In the genomic region with DNA sequence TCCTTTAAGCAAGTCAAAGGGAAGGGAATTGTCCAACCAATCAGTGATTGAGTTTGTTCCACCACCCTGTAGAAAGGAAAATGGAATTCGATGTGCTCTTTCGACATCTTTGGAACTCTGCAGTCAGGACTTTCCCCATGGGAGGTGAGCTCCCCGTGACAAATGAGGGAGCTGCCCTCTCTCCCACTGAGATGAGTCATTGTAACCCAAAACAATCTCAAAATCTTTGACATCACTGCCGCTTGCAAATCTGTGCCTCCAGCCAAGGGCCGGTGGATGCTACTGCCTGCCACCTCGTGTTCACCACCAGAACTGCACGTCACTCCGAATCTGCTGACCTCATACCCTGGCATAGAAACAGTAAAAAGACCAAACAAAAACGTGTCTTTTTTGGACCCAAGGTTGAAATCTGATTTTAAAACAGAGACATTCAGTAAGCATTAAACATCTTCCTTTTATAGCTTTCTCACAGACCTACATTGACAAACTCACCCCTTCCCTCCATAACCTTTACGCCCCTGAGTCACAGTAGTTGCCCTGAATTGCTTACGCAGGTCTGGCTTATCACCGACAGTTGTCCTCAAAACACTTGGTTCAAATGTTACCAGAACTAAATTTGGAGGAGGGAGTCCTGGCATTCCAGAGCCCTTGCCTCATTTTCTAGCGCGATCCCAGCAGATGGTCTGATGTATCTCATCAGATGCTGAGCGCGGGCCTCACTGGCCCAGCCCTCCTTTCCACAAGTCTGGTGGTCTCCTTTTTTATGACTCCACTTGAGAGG, we compare ENCODE assay signal across 7 cellular contexts.
DNase-seq lines count a peak whose midpoint lies in the region; ATAC-seq, FAIRE-seq and TF ChIP-seq lines count a peak whose summit lies in the region.

No MANE protein-coding gene starts in this region.

- TF ChIP-seq POLR2A in HCT116 (IDR thresholded peaks at IDR 0.05; ENCODE audit: borderline replicate concordance, extremely low read depth, insufficient read depth, insufficient read length) = no peak
- TF ChIP-seq POLR2A in K562 (conservative IDR thresholded peaks at IDR 0.05) = no peak

- H3K79me2 ChIP-seq in HCT116 (ENCODE audit: insufficient read depth, low read length) (no peaks in the 10 kb centered on the region), MM.1S (ENCODE audit: low read length) (no peaks in the 10 kb centered on the region), K562 (ENCODE audit: control insufficient read depth, insufficient read depth, low read length) (no peaks in the 10 kb centered on the region)

- H3K36me3 Mint-ChIP-seq in T-helper 2 cell treated with Interferon-gamma antibody and Interleukin-4, amounts not matched to agents 5 μg/mL and 100 μg/mL, for 36 hours (ENCODE audit: low read depth) = no peaks in the 10 kb centered on the region

- POLR2A ChIA-PET in HCT116 (lab: Charles Lee) = no interaction called here
- POLR2A ChIA-PET in K562 (lab: Yijun Ruan, JAX) = interaction anchor here (0.5 kb wide), 1 partner anchor 385 kb away, joined by 3 read pairs; no protein-coding TSS in a partner anchor

- BruUV-seq in HCT116 (replicated peaks; lab: Mats Ljungman, UMichigan) (no TSS peak), K562 (replicated peaks; lab: Mats Ljungman, UMichigan) (no TSS peak)

- peaks cover 64% of the 10 kb centered on the region for H3K27me3 Mint-ChIP-seq in T-helper 2 cell treated with Interferon-gamma antibody and Interleukin-4, amounts not matched to agents 5 μg/mL and 100 μg/mL, for 36 hours (ENCODE audit: low read depth)

- no peaks in the 10 kb centered on the region for H3F3A ChIP-seq in MM.1S (ENCODE audit: insufficient read depth, low read length)

- no peak overlapping the region for H3K27ac ChIP-seq in HCT116 (ENCODE audit: low read depth, low read length)
- H3K27ac ChIP-seq in MM.1S (ENCODE audit: low read length) = no peak overlapping the region
- H3K27ac ChIP-seq in K562 (ENCODE audit: extremely low read depth, low read depth, low read length) = no peak overlapping the region

- H3K9me3 ChIP-seq in HCT116 (ENCODE audit: control insufficient read depth in 1 of 2, insufficient read depth in 1 of 2, low read depth in 1 of 2, low read length in 2 of 2) (no peaks in the 10 kb centered on the region), MM.1S (replicated peaks; ENCODE audit: insufficient read depth, low read length) (no peaks in the 10 kb centered on the region), K562 (replicated peaks; ENCODE audit: control insufficient read depth, insufficient read depth, low read depth, low read length) (no peaks in the 10 kb centered on the region)

- FAIRE-seq in K562 (lab: Jason Lieb, UNC) = peak; percentile 89

- peak; percentile 89 for TF ChIP-seq RAD21 in HCT116 (IDR thresholded peaks at IDR 0.05; ENCODE audit: low read depth)
- TF ChIP-seq RAD21 in K562 (CRISPR knock-in tag; conservative IDR thresholded peaks at IDR 0.05 in 1 of 2, IDR thresholded peaks at IDR 0.05 in 1 of 2) = peak; percentile 35 to 68

- H3K27me3 ChIP-seq in HCT116 (ENCODE audit: insufficient read depth, low read length) (no peaks in the 10 kb centered on the region), MM.1S (replicated peaks; ENCODE audit: insufficient read depth, low read length) (no peaks in the 10 kb centered on the region), K562 (ENCODE audit: control insufficient read depth in 2 of 2, insufficient read depth in 2 of 2, low read length in 2 of 2) (peaks cover 12 to 49% of the 10 kb centered on the region in 2 experiments; a peak in 4 of 5 replicates)

- TF ChIP-seq CTCF in GM12874 (IDR thresholded peaks at IDR 0.05; ENCODE audit: insufficient read depth, low read depth, low read length) (peak; percentile 85), HCT116 (IDR thresholded peaks at IDR 0.05 in 2 of 3, conservative IDR thresholded peaks at IDR 0.05 in 1 of 3; ENCODE audit: borderline replicate concordance in 1 of 3, insufficient read depth in 1 of 3, low read depth in 2 of 3, low read length in 2 of 3) (peak; percentile 80 to 86 (median 85)), MM.1S (IDR thresholded peaks at IDR 0.05; ENCODE audit: low read length) (peak; percentile 93), K562 (IDR thresholded peaks at IDR 0.05 in 2 of 3, conservative IDR thresholded peaks at IDR 0.05 in 1 of 3; ENCODE audit: insufficient read depth in 2 of 3, low read depth in 1 of 3, low read length in 3 of 3) (peak; percentile 74 to 84 (median 78))

- ATAC-seq in HCT116 (peak; percentile 87), K562 (peak; percentile 96)

- H3K4me1 ChIP-seq in HCT116 (ENCODE audit: control insufficient read depth in 1 of 2, insufficient read depth in 2 of 2, low read length in 2 of 2) = peaks cover 3 to 31% of the 10 kb centered on the region in 2 experiments; a peak in 3 of 4 replicates
- peaks cover 3% of the 10 kb centered on the region; the same call in 1 of the 2 replicates for H3K4me1 ChIP-seq in MM.1S (ENCODE audit: low read length)
- no peaks in the 10 kb centered on the region for H3K4me1 ChIP-seq in K562 (replicated peaks in 1 of 2; ENCODE audit: control insufficient read depth in 2 of 2, insufficient read depth in 2 of 2, low read length in 2 of 2)

- no peaks in the 10 kb centered on the region for H3K9me3 Mint-ChIP-seq in T-helper 2 cell treated with Interferon-gamma antibody and Interleukin-4, amounts not matched to agents 5 μg/mL and 100 μg/mL, for 36 hours

- RAD21 ChIA-PET in HCT116 (lab: Charles Lee; ENCODE audit: low non-redundant PET in 1 of 2, low total read pairs in 2 of 2, uncharacterized antibody in 2 of 2, unreplicated experiment in 2 of 2) = interaction anchor here in 1 of 2 experiments (0.6 kb wide), 1 partner anchor 190 kb away, joined by 5 read pairs; no protein-coding TSS in a partner anchor

- no peaks in the 10 kb centered on the region for H4K20me1 ChIP-seq in HCT116 (ENCODE audit: insufficient read depth)
- H4K20me1 ChIP-seq in MM.1S (ENCODE audit: insufficient read depth, low read length) = no peaks in the 10 kb centered on the region
- peaks cover 12% of the 10 kb centered on the region; the same call in 1 of the 2 replicates for H4K20me1 ChIP-seq in K562 (replicated peaks; ENCODE audit: control insufficient read depth, insufficient read depth, low read length)

- intact Hi-C loops in HCT116 (cut with micrococcal nuclease) (loop anchor here (1.0 kb wide), 2 partner anchors 165 to 190 kb away; no protein-coding TSS in a partner anchor), K562 (cut with micrococcal nuclease) (loop anchor here (1.0 to 10.0 kb wide), 2 partner anchors 190 to 1448 kb away; no protein-coding TSS in a partner anchor)

- DNase-seq in HCT116 (ENCODE audit: low read depth, low spot score) = peak; percentile 66
- peak; percentile 63 for DNase-seq in MM.1S
- peak; percentile 71 for DNase-seq in T-helper 2 cell treated with Interferon-gamma antibody and Interleukin-4, amounts not matched to agents 5 μg/mL and 100 μg/mL, for 36 hours (ENCODE audit: low spot score)
- peak; percentile 68 to 78 (median 74) for DNase-seq in K562 (ENCODE audit: extremely low read depth in 1 of 4, low spot score in 3 of 4)
- DNase-seq in iPS DF 19.7 (ENCODE audit: low read depth, low spot score) = peak; percentile 68
- DNase-seq in skeletal muscle cell (ENCODE audit: low read depth) = peak; percentile 99

- CTCF ChIA-PET in HCT116 (lab: Charles Lee) = interaction anchor here (0.7 to 1.4 kb wide), 3 partner anchors 43 to 190 kb away, joined by 3 to 6 read pairs (median 3); no protein-coding TSS in a partner anchor
- CTCF ChIA-PET in K562 (lab: Yijun Ruan, JAX; ENCODE audit: low intra/inter-chr PET ratio) = interaction anchor here (0.6 to 1.9 kb wide), 2 partner anchors 188 to 190 kb away, joined by 3 to 5 read pairs; no protein-coding TSS in a partner anchor

- no peaks in the 10 kb centered on the region for H3K36me3 ChIP-seq in HCT116 (ENCODE audit: control insufficient read depth in 1 of 2, insufficient read depth in 2 of 2, low read length in 2 of 2)
- no peaks in the 10 kb centered on the region for H3K36me3 ChIP-seq in MM.1S (replicated peaks; ENCODE audit: insufficient read depth, low read length)
- H3K36me3 ChIP-seq in K562 (ENCODE audit: control insufficient read depth, insufficient read depth, low read length) = no peaks in the 10 kb centered on the region

- H3K4me2 ChIP-seq in HCT116 (ENCODE audit: low read length) (peak overlapping the region; percentile 59), MM.1S (ENCODE audit: low read depth, low read length) (no peak overlapping the region), K562 (ENCODE audit: insufficient read depth, low read length) (no peak overlapping the region)

- H3K4me3 Mint-ChIP-seq in T-helper 2 cell treated with Interferon-gamma antibody and Interleukin-4, amounts not matched to agents 5 μg/mL and 100 μg/mL, for 36 hours = no peak overlapping the region

- peaks cover 4% of the 10 kb centered on the region for H3K4me1 Mint-ChIP-seq in T-helper 2 cell treated with Interferon-gamma antibody and Interleukin-4, amounts not matched to agents 5 μg/mL and 100 μg/mL, for 36 hours (ENCODE audit: low read depth)

- no peak overlapping the region for H3K4me3 ChIP-seq in HCT116 (replicated peaks in 1 of 2; ENCODE audit: low read depth in 1 of 2, low read length in 2 of 2)
- H3K4me3 ChIP-seq in MM.1S (ENCODE audit: low read length) = no peak overlapping the region
- no peak overlapping the region for H3K4me3 ChIP-seq in K562
- no peak overlapping the region for H3K4me3 ChIP-seq in skeletal muscle cell (ENCODE audit: low read depth, low read length)

- no peak overlapping the region for H3K9ac ChIP-seq in HCT116 (ENCODE audit: low read length)
- no peak overlapping the region for H3K9ac ChIP-seq in MM.1S (ENCODE audit: low read length)
- H3K9ac ChIP-seq in K562 (ENCODE audit: insufficient read depth in 1 of 2, low read depth in 2 of 2, low read length in 2 of 2) = no peak overlapping the region

- no peaks in the 10 kb centered on the region for H3K9me1 ChIP-seq in K562 (ENCODE audit: control insufficient read depth, insufficient read depth, low read length)

- TF ChIP-seq EP300 in K562 (IDR thresholded peaks at IDR 0.05; ENCODE audit: low read length) = no peak

- in situ Hi-C loops in K562 (cut with MboI) = no loop called here

- H3K9me2 ChIP-seq in HCT116 (ENCODE audit: insufficient read depth) (no peaks in the 10 kb centered on the region), MM.1S (replicated peaks; ENCODE audit: insufficient read depth, low read length) (no peaks in the 10 kb centered on the region)

- H2AFZ ChIP-seq in HCT116 (ENCODE audit: low read depth, low read length, poor library complexity, severe bottlenecking) = peak overlapping the region; percentile 97
- H2AFZ ChIP-seq in MM.1S (ENCODE audit: low read length) = 0 out of 2 replicates have a peak overlapping the region, but pooled peaks have one; percentile 14
- H2AFZ ChIP-seq in K562 (ENCODE audit: low read depth, low read length) = no peak overlapping the region

- 6% methylated on average over 12 of the region's 16 CpGs for WGBS in K562 (ENCODE audit: insufficient coverage, low coverage, missing lambda C conversion rate)

- H3K27ac Mint-ChIP-seq in T-helper 2 cell treated with Interferon-gamma antibody and Interleukin-4, amounts not matched to agents 5 μg/mL and 100 μg/mL, for 36 hours = no peak overlapping the region

TF ChIP-seq in HCT116, 20 proteins besides CTCF, POLR2A, EP300 and RAD21 (continues in another document):
- TF ChIP-seq JUND (IDR thresholded peaks at IDR 0.05) = peak; percentile 31; the same call in 1 of the 2 replicates

TF ChIP-seq in K562, 482 proteins besides CTCF, POLR2A, EP300 and RAD21 (continues in another document):
- no peak for TF ChIP-seq SMAD2 (IDR thresholded peaks at IDR 0.05; ENCODE audit: low read depth, low read length)
- no peak for TF ChIP-seq MEF2D (tag; conservative IDR thresholded peaks at IDR 0.05; ENCODE audit: low read depth)
